17 cellular contexts compared by ENCODE assay signal in genomic region chr2:25089605-25090424, GRCh38. TPM values are rescaled to one million over a fixed set of nuclear protein-coding genes. Genes with fewer than 3 reads are reported as not detected.
"Had no signal": no experiment of that assay in that cellular context is flagged by ENCODE, and none has a peak within 500 bp of the region (broad histone marks: within the 10 kb centered on the region; RNA-seq: fewer than 3 reads in every experiment).

No MANE protein-coding gene starts in this region.

- H3K27me3 ChIP-seq: cardiac muscle cell, ovary, tibial artery, vagina had no signal

- ATAC-seq: effector memory CD8-positive, alpha-beta T cell; stimulated activated naive CD8-positive, alpha-beta T cell treated with anti-CD3 and anti-CD28 coated beads, Interleukin-15, amount 100 ng/mL, for 72 hours; T-helper 17 cell had no signal

- DNase-seq: activated B cell treated with CpG ODN at 0.5 μM for 24 hours; activated CD4-positive, alpha-beta T cell treated with anti-CD3 and anti-CD28 coated beads, Interleukin-2, amount 10 ng/mL, durations not matched to agents 24 days and 14 days; activated naive CD4-positive, alpha-beta T cell; activated naive CD8-positive, alpha-beta T cell treated with anti-CD3 and anti-CD28 coated beads, Interleukin-2, amount 50 U/mL, for 24 hours; effector memory CD8-positive, alpha-beta T cell; hippocampal formation; left ventricle myocardium inferior; nephron progenitor cell; ovary; stimulated activated CD4-positive, alpha-beta T cell treated with anti-CD3 and anti-CD28 coated beads, Interleukin-4, amount 100 ng/mL, for 4 hours; stimulated activated naive CD8-positive, alpha-beta T cell treated with anti-CD3 and anti-CD28 coated beads, Interleukin-15, amount 100 ng/mL, for 72 hours; T-helper 17 cell; tibial artery had no signal

- H3K36me3 ChIP-seq: cardiac muscle cell, ovary, tibial artery, vagina had no signal

- H3K9me3 ChIP-seq: left ventricle myocardium inferior, ovary, tibial artery, vagina had no signal

- H3K4me1 ChIP-seq: tibial artery, vagina had no signal

- H3K4me3 ChIP-seq: cardiac muscle cell, coronary artery, left ventricle myocardium inferior, ovary, tibial artery, vagina had no signal

- H3K27ac ChIP-seq: cardiac muscle cell, epithelial cell of prostate, left ventricle myocardium inferior, ovary, tibial artery, vagina had no signal

RNA-seq across cellular contexts. Expression of gene EFR3B, which starts 47.9 kb away (rescaled TPM):
- total RNA-seq: T-helper 17 cell had no signal
